In genomic region chr17:1673041-1673790, GRCh38 we compare ENCODE assay signal across 18 cellular contexts. TPM values are rescaled to one million over a fixed set of nuclear protein-coding genes. Genes with fewer than 3 reads are reported as not detected.
DNase-seq lines count a peak whose midpoint lies in the region; ATAC-seq and TF ChIP-seq lines count a peak whose summit lies in the region.
"Had no signal": no experiment of that assay in that cellular context is flagged by ENCODE, and none has a peak within 500 bp of the region (broad histone marks: within the 10 kb centered on the region; RNA-seq: fewer than 3 reads in every experiment).

No MANE protein-coding gene starts in this region.

- POLR2A ChIA-PET in AG04450 (lab: Yijun Ruan, JAX): no interaction called here

- H3K27me3 ChIP-seq in AG04450 (ENCODE audit: control insufficient read depth, insufficient read depth, low read length): no peaks in the 10 kb centered on the region
- H3K27me3 ChIP-seq: BE2C, cardiac muscle cell, heart left ventricle had no signal

- H3K9me3 ChIP-seq in AG04450 (ENCODE audit: control insufficient read depth, insufficient read depth, low read length): no peaks in the 10 kb centered on the region
- H3K9me3 ChIP-seq: BE2C, heart left ventricle had no signal

- no peak overlapping the region for H3K4me3 ChIP-seq in AG04450 (ENCODE audit: low read depth, low read length)
- H3K4me3 ChIP-seq: cardiac muscle cell, heart left ventricle had no signal

- peaks cover 97% of the 10 kb centered on the region for H3K36me3 Mint-ChIP-seq in activated T-cell treated with anti-CD3 and anti-CD28 coated beads, Interleukin-2, amount 50 U/mL, for 24 hours (ENCODE audit: low read depth)
- peaks cover 51% of the 10 kb centered on the region for H3K36me3 Mint-ChIP-seq in endothelial cell (ENCODE audit: low read depth, unreplicated experiment)

- peak overlapping the region; percentile 11 for H3K27ac ChIP-seq in AG04450 (ENCODE audit: low read depth, low read length)
- H3K27ac ChIP-seq: cardiac muscle cell, heart left ventricle had no signal

- DNase-seq in AG04450 (ENCODE audit: low read depth, low spot score) (no peak), HT1080 (ENCODE audit: low read depth) (peak; percentile 76), endothelial cell (ENCODE audit: low spot score) (no peak), NCI-H526 (lab: John Stamatoyannopoulos, UW) (no peak), NCI-H187 (lab: John Stamatoyannopoulos, UW) (no peak)
- peak; percentile 43 for DNase-seq in activated T-cell treated with anti-CD3 and anti-CD28 coated beads, Interleukin-2, amount 50 U/mL, for 24 hours
- DNase-seq in effector CD4-positive, alpha-beta T cell: peak; percentile 14
- DNase-seq: activated CD4-positive, CD25-positive, alpha-beta regulatory T cell; activated gamma-delta T cell; BE2C; heart left ventricle; kidney glomerular epithelial cell; NCI-H1105; NCI-H446; OCI-M1 had no signal

- no peak overlapping the region for H3K4me3 Mint-ChIP-seq in activated T-cell treated with anti-CD3 and anti-CD28 coated beads, Interleukin-2, amount 50 U/mL, for 24 hours
- no peak overlapping the region for H3K4me3 Mint-ChIP-seq in endothelial cell (ENCODE audit: unreplicated experiment)
- H3K4me3 Mint-ChIP-seq: type B pancreatic cell had no signal

- no peaks in the 10 kb centered on the region for H3K27me3 Mint-ChIP-seq in activated T-cell treated with anti-CD3 and anti-CD28 coated beads, Interleukin-2, amount 50 U/mL, for 24 hours
- peaks cover 1% of the 10 kb centered on the region for H3K27me3 Mint-ChIP-seq in endothelial cell (ENCODE audit: unreplicated experiment)
- H3K27me3 Mint-ChIP-seq: type B pancreatic cell had no signal

- no peak for ATAC-seq in GM18873 (IDR thresholded peaks at IDR 0.05; ENCODE audit: low FRiP score, unreplicated experiment)
- ATAC-seq: heart left ventricle had no signal

- TF ChIP-seq CTCF in AG04450 (IDR thresholded peaks at IDR 0.05; ENCODE audit: low read depth, low read length): no peak
- TF ChIP-seq CTCF in endothelial cell (IDR thresholded peaks at IDR 0.05; ENCODE audit: unreplicated experiment): no peak

- H3K27ac Mint-ChIP-seq in activated T-cell treated with anti-CD3 and anti-CD28 coated beads, Interleukin-2, amount 50 U/mL, for 24 hours: peak overlapping the region; percentile 79
- no peak overlapping the region for H3K27ac Mint-ChIP-seq in endothelial cell (ENCODE audit: unreplicated experiment)
- H3K27ac Mint-ChIP-seq: type B pancreatic cell had no signal

- no peaks in the 10 kb centered on the region for H3K9me3 Mint-ChIP-seq in activated T-cell treated with anti-CD3 and anti-CD28 coated beads, Interleukin-2, amount 50 U/mL, for 24 hours
- H3K9me3 Mint-ChIP-seq in endothelial cell (ENCODE audit: unreplicated experiment): no peaks in the 10 kb centered on the region
- H3K9me3 Mint-ChIP-seq: type B pancreatic cell had no signal

- CTCF ChIA-PET in AG04450 (lab: Charles Lee): no interaction called here

- H3K4me1 Mint-ChIP-seq in activated T-cell treated with anti-CD3 and anti-CD28 coated beads, Interleukin-2, amount 50 U/mL, for 24 hours (ENCODE audit: low read depth): peaks cover 25% of the 10 kb centered on the region
- H3K4me1 Mint-ChIP-seq in endothelial cell (ENCODE audit: unreplicated experiment): peaks cover 3% of the 10 kb centered on the region

RNA-seq across cellular contexts. Expression of gene PRPF8, which starts 11.5 kb away (rescaled TPM):
- 126 and 161 TPM in 2 replicates for polyA plus RNA-seq in AG04450 (2011; rRNA removed)
- 420 and 507 TPM in 2 replicates for polyA minus RNA-seq in AG04450 (2011; rRNA and poly(A)+ RNA removed)
- 107 and 117 TPM in 2 replicates for total RNA-seq in HT1080 (2014; rRNA removed; shearing (Covaris generic))
- 95.3 and 107 TPM in 2 replicates for polyA plus RNA-seq in HT1080 (2015; cell fraction: cytosol; rRNA removed)
- polyA plus RNA-seq in HT1080 (2015; cell fraction: nucleus; rRNA removed): 341 and 342 TPM in 2 replicates
- total RNA-seq in endothelial cell (ENCODE audit: unreplicated experiment): 295 TPM

RNA-seq across cellular contexts. Expression of gene RILP, which starts 23.6 kb away (rescaled TPM):
- 5.8 and 9.3 TPM in 2 replicates for polyA plus RNA-seq in AG04450 (2011; rRNA removed)
- 3.3 and 4.0 TPM in 2 replicates for polyA minus RNA-seq in AG04450 (2011; rRNA and poly(A)+ RNA removed)
- total RNA-seq in HT1080 (2014; rRNA removed; shearing (Covaris generic)): 8.0 and 8.9 TPM in 2 replicates
- 4.8 and 4.9 TPM in 2 replicates for polyA plus RNA-seq in HT1080 (2015; cell fraction: cytosol; rRNA removed)
- polyA plus RNA-seq in HT1080 (2015; cell fraction: nucleus; rRNA removed): 3.7 and 8.2 TPM in 2 replicates
- 14.2 TPM for total RNA-seq in endothelial cell (ENCODE audit: unreplicated experiment)

RNA-seq across cellular contexts. Expression of gene SCARF1, which starts 27.7 kb away (rescaled TPM):
- 0.17 and 0.20 TPM in 2 replicates for polyA plus RNA-seq in AG04450 (2011; rRNA removed)
- polyA minus RNA-seq in AG04450 (2011; rRNA and poly(A)+ RNA removed): 0.13 and 0.18 TPM in 2 replicates
- 1.5 and 2.5 TPM in 2 replicates for total RNA-seq in HT1080 (2014; rRNA removed; shearing (Covaris generic))
- polyA plus RNA-seq in HT1080 (2015; cell fraction: cytosol; rRNA removed): 1.2 and 1.6 TPM in 2 replicates
- 2.1 and 2.8 TPM in 2 replicates for polyA plus RNA-seq in HT1080 (2015; cell fraction: nucleus; rRNA removed)
- total RNA-seq in endothelial cell (ENCODE audit: unreplicated experiment): 289 TPM

RNA-seq across cellular contexts. Expression of gene TLCD2, which starts 37.0 kb away (rescaled TPM):
- 3.0 and 3.1 TPM in 2 replicates for polyA plus RNA-seq in AG04450 (2011; rRNA removed)
- 3.1 and 3.2 TPM in 2 replicates for polyA minus RNA-seq in AG04450 (2011; rRNA and poly(A)+ RNA removed)
- 0.37 and 0.64 TPM in 2 replicates for total RNA-seq in HT1080 (2014; rRNA removed; shearing (Covaris generic))
- polyA plus RNA-seq in HT1080 (2015; cell fraction: cytosol; rRNA removed): 1.5 and 1.6 TPM in 2 replicates
- 1.3 and 1.4 TPM in 2 replicates for polyA plus RNA-seq in HT1080 (2015; cell fraction: nucleus; rRNA removed)
- 4.4 TPM for total RNA-seq in endothelial cell (ENCODE audit: unreplicated experiment)

RNA-seq across cellular contexts. Expression of gene SLC43A2, which starts 44.6 kb away (rescaled TPM):
- polyA plus RNA-seq in AG04450 (2011; rRNA removed): 5.3 and 6.8 TPM in 2 replicates
- polyA minus RNA-seq in AG04450 (2011; rRNA and poly(A)+ RNA removed): 10.6 and 14.3 TPM in 2 replicates
- total RNA-seq in HT1080 (2014; rRNA removed; shearing (Covaris generic)): 3.5 and 3.9 TPM in 2 replicates
- polyA plus RNA-seq in HT1080 (2015; cell fraction: cytosol; rRNA removed): 3.1 and 3.3 TPM in 2 replicates
- polyA plus RNA-seq in HT1080 (2015; cell fraction: nucleus; rRNA removed): 4.8 and 6.9 TPM in 2 replicates
- 71.4 TPM for total RNA-seq in endothelial cell (ENCODE audit: unreplicated experiment)

Comparison
In these comparisons a context has a peak if more than half of its experiments do, and no peak if none do; other contexts are left out.
1. DNase-seq: peak in HT1080 (single experiment), activated T-cell treated with anti-CD3 and anti-CD28 coated beads, Interleukin-2, amount 50 U/mL, for 24 hours (single experiment) and effector CD4-positive, alpha-beta T cell (single experiment); none in AG04450 (single experiment), endothelial cell (single experiment), NCI-H526 (0 of 2) and NCI-H187 (0 of 2).
2. RNA of gene SCARF1, which starts 27.7 kb away (total RNA-seq): 289 TPM in endothelial cell (single experiment); 1.5 to 2.5 TPM in HT1080; every median in the first group is over 10 times any median in the second.